ENCODE assay signal across 22 cellular contexts in the genomic region with DNA sequence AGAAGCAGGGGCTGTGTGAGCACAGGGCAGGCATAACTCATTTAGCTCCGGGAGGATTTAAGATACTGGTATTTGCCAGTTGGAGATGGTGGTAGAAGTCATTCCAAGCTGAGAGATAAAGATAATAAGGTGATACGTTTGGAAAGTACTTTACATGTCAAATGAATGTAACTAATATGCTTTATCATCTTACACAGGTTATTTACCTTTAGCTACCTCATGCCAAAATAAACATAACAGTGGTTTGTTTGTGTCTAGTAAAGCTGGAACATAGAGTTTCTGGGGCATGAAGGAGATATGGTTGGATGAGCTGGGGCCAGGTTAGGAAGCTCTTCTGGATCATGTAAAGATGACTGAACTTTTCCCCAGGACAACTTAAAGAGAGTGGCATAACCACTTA.
A peak's percentile ranks its signal among the peaks of the same experiment; 100 is the strongest.
DNase-seq lines count a peak whose midpoint lies in the region; ATAC-seq, FAIRE-seq and TF ChIP-seq lines count a peak whose summit lies in the region.
"Had no signal": no experiment of that assay in that cellular context is flagged by ENCODE, and none has a peak within 500 bp of the region (broad histone marks: within the 10 kb centered on the region; RNA-seq: fewer than 3 reads in every experiment).

No MANE protein-coding gene starts in this region.

- no peak for ATAC-seq in HepG2
- ATAC-seq: activated T-helper 17 cell treated with anti-CD3 and anti-CD28 coated beads, Interleukin-2, amount 50 U/mL, for 72 hours; stimulated activated naive CD8-positive, alpha-beta T cell treated with anti-CD3 and anti-CD28 coated beads, Interleukin-15, amount 100 ng/mL, for 72 hours had no signal

- intact Hi-C loops in HepG2 (cut with micrococcal nuclease; ENCODE audit: unreplicated experiment): no loop called here

- TF ChIP-seq POLR2A in Peyer's patch (IDR thresholded peaks at IDR 0.05) (no peak), HepG2 (IDR thresholded peaks at IDR 0.05; ENCODE audit: insufficient read depth in 1 of 2, low read depth in 2 of 2, low read length in 2 of 2) (no peak)

- FAIRE-seq in HepG2 (lab: Jason Lieb, UNC): no peak
- FAIRE-seq: endometrium had no signal

- no peak overlapping the region for H3K4me2 ChIP-seq in HepG2 (ENCODE audit: low read depth, low read length)

- POLR2A ChIA-PET in HepG2 (lab: Yijun Ruan, JAX): no interaction called here

- no peak for TF ChIP-seq CTCF in Peyer's patch (IDR thresholded peaks at IDR 0.05)
- no peak for TF ChIP-seq CTCF in HepG2 (CRISPR knock-in tag; IDR thresholded peaks at IDR 0.05)

- DNase-seq in DMS79 (lab: John Stamatoyannopoulos, UW): peak; percentile 80
- peak; percentile 73 for DNase-seq in NCI-H146 treated with DMSO at 0.1 percent for 48 hours (lab: John Stamatoyannopoulos, UW; ENCODE audit: unreplicated experiment)
- peak; percentile 86 for DNase-seq in NCI-H748 (lab: John Stamatoyannopoulos, UW; ENCODE audit: unreplicated experiment)
- peak; percentile 63 for DNase-seq in left kidney (ENCODE audit: low read depth, low spot score)
- DNase-seq in stimulated activated CD4-positive, alpha-beta T cell treated with anti-CD3 and anti-CD28 coated beads, Interleukin-2, amount 100 ng/mL, for 48 hours: no peak
- DNase-seq in Peyer's patch: no peak
- no peak for DNase-seq in HepG2 (ENCODE audit: low spot score)
- DNase-seq: activated B cell treated with CpG ODN at 0.5 μM for 24 hours; activated CD4-positive, alpha-beta T cell treated with anti-CD3 and anti-CD28 coated beads, Interleukin-2, amount 50 U/mL, for 48 hours; activated CD8-positive, alpha-beta memory T cell treated with anti-CD3 and anti-CD28 coated beads, Interleukin-2, amount 50 U/mL, for 4 hours; caudate nucleus; GOT3; KG1; NCI-H1694 treated with DMSO at 0.1 percent for 48 hours; NCI-H82; OCI-M1; SIG-M5; stimulated activated naive CD8-positive, alpha-beta T cell treated with anti-CD3 and anti-CD28 coated beads, Interleukin-15, amount 100 ng/mL, for 72 hours; tibial artery had no signal

- H4K20me1 ChIP-seq in HepG2 (ENCODE audit: insufficient read depth, low read length): no peaks in the 10 kb centered on the region

- no peaks in the 10 kb centered on the region for H3K27me3 ChIP-seq in Peyer's patch
- no peaks in the 10 kb centered on the region for H3K27me3 ChIP-seq in HepG2 (ENCODE audit: control insufficient read depth in 1 of 2, insufficient read depth in 2 of 2, low read length in 2 of 2)
- H3K27me3 ChIP-seq: tibial artery had no signal

- no peaks in the 10 kb centered on the region for H3K9me3 ChIP-seq in Peyer's patch
- no peaks in the 10 kb centered on the region for H3K9me3 ChIP-seq in HepG2 (ENCODE audit: low read length)
- H3K9me3 ChIP-seq: prostate gland, tibial artery had no signal

- TF ChIP-seq EP300 in HepG2 (IDR thresholded peaks at IDR 0.05; ENCODE audit: low read depth in 2 of 2, low read length in 2 of 2) (no peak), HepG2 (CRISPR knock-in tag; IDR thresholded peaks at IDR 0.05; ENCODE audit: borderline replicate concordance) (no peak)

- no peak overlapping the region for H2AFZ ChIP-seq in HepG2 (ENCODE audit: low read length)

- no peaks in the 10 kb centered on the region for H3K79me2 ChIP-seq in HepG2 (ENCODE audit: insufficient read depth, low read length)

- CTCF ChIA-PET in HepG2 (lab: Yijun Ruan, JAX; ENCODE audit: low intra/inter-chr PET ratio, low total read pairs): no interaction called here

- TF ChIP-seq RAD21 in HepG2 (CRISPR knock-in tag; IDR thresholded peaks at IDR 0.05): no peak

- 0% methylated on average over 2 of the region's 2 CpGs for WGBS in HepG2 (ENCODE audit: low lambda C conversion rate)

- H3K36me3 ChIP-seq in Peyer's patch (no peaks in the 10 kb centered on the region), HepG2 (replicated peaks in 1 of 2; ENCODE audit: control insufficient read depth in 1 of 2, insufficient read depth in 2 of 2, low read length in 2 of 2) (no peaks in the 10 kb centered on the region)
- H3K36me3 ChIP-seq: prostate gland, tibial artery had no signal

- no TSS peak for BruUV-seq in HepG2 (replicated peaks; lab: Mats Ljungman, UMichigan)

- no peak overlapping the region for H3K4me3 ChIP-seq in Peyer's patch
- H3K4me3 ChIP-seq in HepG2 (replicated peaks in 1 of 3; ENCODE audit: insufficient read depth in 1 of 3, low read depth in 2 of 3, low read length in 3 of 3): no peak overlapping the region
- H3K4me3 ChIP-seq: prostate gland, tibial artery had no signal

- H3K4me1 ChIP-seq in Peyer's patch: no peaks in the 10 kb centered on the region
- no peaks in the 10 kb centered on the region for H3K4me1 ChIP-seq in HepG2 (ENCODE audit: insufficient read depth, low read length)
- H3K4me1 ChIP-seq: prostate gland, tibial artery had no signal

- no peak overlapping the region for H3K9ac ChIP-seq in HepG2 (ENCODE audit: insufficient read depth, low read depth, low read length)

- in situ Hi-C loops in HepG2 (cut with HindIII; ENCODE audit: extremely low pct_ligation_motif_present, low pct_unique_long_range_greater_than_20kb): no loop called here

- no peak overlapping the region for H3K27ac ChIP-seq in Peyer's patch
- no peak overlapping the region for H3K27ac ChIP-seq in HepG2 (ENCODE audit: extremely low read length, insufficient read depth, low read length)
- H3K27ac ChIP-seq: prostate gland, tibial artery had no signal

TF ChIP-seq in HepG2, 621 proteins besides CTCF, POLR2A, EP300 and RAD21:
- TF ChIP-seq DNMT3B (CRISPR knock-in tag; conservative IDR thresholded peaks at IDR 0.05) (no peak), MAZ (IDR thresholded peaks at IDR 0.05; ENCODE audit: borderline replicate concordance, low read depth, low read length) (no peak), MAZ (CRISPR knock-in tag; IDR thresholded peaks at IDR 0.05; ENCODE audit: low read depth) (no peak), HOXA3 (CRISPR knock-in tag; IDR thresholded peaks at IDR 0.05) (no peak)
- TF ChIP-seq, protein P1, sequence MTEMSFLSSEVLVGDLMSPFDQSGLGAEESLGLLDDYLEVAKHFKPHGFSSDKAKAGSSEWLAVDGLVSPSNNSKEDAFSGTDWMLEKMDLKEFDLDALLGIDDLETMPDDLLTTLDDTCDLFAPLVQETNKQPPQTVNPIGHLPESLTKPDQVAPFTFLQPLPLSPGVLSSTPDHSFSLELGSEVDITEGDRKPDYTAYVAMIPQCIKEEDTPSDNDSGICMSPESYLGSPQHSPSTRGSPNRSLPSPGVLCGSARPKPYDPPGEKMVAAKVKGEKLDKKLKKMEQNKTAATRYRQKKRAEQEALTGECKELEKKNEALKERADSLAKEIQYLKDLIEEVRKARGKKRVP (CRISPR knock-in tag; IDR thresholded peaks at IDR 0.05): no peak
- TF ChIP-seq, protein P2, sequence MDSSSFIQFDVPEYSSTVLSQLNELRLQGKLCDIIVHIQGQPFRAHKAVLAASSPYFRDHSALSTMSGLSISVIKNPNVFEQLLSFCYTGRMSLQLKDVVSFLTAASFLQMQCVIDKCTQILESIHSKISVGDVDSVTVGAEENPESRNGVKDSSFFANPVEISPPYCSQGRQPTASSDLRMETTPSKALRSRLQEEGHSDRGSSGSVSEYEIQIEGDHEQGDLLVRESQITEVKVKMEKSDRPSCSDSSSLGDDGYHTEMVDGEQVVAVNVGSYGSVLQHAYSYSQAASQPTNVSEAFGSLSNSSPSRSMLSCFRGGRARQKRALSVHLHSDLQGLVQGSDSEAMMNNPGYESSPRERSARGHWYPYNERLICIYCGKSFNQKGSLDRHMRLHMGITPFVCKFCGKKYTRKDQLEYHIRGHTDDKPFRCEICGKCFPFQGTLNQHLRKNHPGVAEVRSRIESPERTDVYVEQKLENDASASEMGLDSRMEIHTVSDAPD (CRISPR knock-in tag; IDR thresholded peaks at IDR 0.05): no peak

Comparison
In these comparisons a context has a peak if more than half of its experiments do, and no peak if none do; other contexts are left out.
1. DNase-seq: peak in DMS79 (single experiment), NCI-H146 treated with DMSO at 0.1 percent for 48 hours (single experiment), NCI-H748 (single experiment) and left kidney (single experiment); none in stimulated activated CD4-positive, alpha-beta T cell treated with anti-CD3 and anti-CD28 coated beads, Interleukin-2, amount 100 ng/mL, for 48 hours (0 of 2), Peyer's patch (0 of 3) and HepG2 (single experiment).